ENCODE assay signal across 10 cellular contexts in genomic region chr19:518292-519231, GRCh38. TPM values are rescaled to one million over a fixed set of nuclear protein-coding genes. Genes with fewer than 3 reads are reported as not detected.
DNase-seq lines count a peak whose midpoint lies in the region; ATAC-seq and TF ChIP-seq lines count a peak whose summit lies in the region.
"Had no signal": no experiment of that assay in that cellular context is flagged by ENCODE, and none has a peak within 500 bp of the region (broad histone marks: within the 10 kb centered on the region; RNA-seq: fewer than 3 reads in every experiment).

No MANE protein-coding gene starts in this region.

- H3K4me1 Mint-ChIP-seq in Caco-2 (ENCODE audit: low read depth, unreplicated experiment) = peaks cover 16% of the 10 kb centered on the region

- intact Hi-C loops in Caco-2 (cut with micrococcal nuclease; ENCODE audit: unreplicated experiment) (no loop called here), sciatic nerve (cut with DNase I) (no loop called here), OCI-LY7 (cut with micrococcal nuclease; ENCODE audit: unreplicated experiment) (no loop called here)

- BruUV-seq in Caco-2 (replicated peaks; lab: Mats Ljungman, UMichigan) (no TSS peak), OCI-LY7 (replicated peaks; lab: Mats Ljungman, UMichigan) (no TSS peak)

- H3K79me2 ChIP-seq in OCI-LY7 (ENCODE audit: insufficient read depth, low read depth, low read length) = no peaks in the 10 kb centered on the region

- no peaks in the 10 kb centered on the region for H3K9me2 ChIP-seq in OCI-LY7 (ENCODE audit: insufficient read depth, low read length)

- H3K27ac Mint-ChIP-seq in Caco-2 (ENCODE audit: unreplicated experiment) = no peak overlapping the region

- CTCF ChIA-PET in Caco-2 (lab: Charles Lee) (interaction anchor here (1.0 kb wide), 1 partner anchor 12 kb away, joined by 3 read pairs; the partner anchor contains the start of gene TPGS1), OCI-LY7 (lab: Charles Lee; ENCODE audit: unreplicated experiment) (no interaction called here)

- no peak overlapping the region for H2AFZ ChIP-seq in OCI-LY7 (ENCODE audit: low read length)

- POLR2A ChIA-PET in Caco-2 (lab: Charles Lee) = interaction anchor here (0.6 kb wide), 1 partner anchor 11 kb away, joined by 5 read pairs; no protein-coding TSS in a partner anchor
- POLR2A ChIA-PET in OCI-LY7 (lab: Charles Lee) = no interaction called here

- TF ChIP-seq POLR2A in erythroblast (IDR thresholded peaks at IDR 0.05; ENCODE audit: low read length) = no peak

- no peaks in the 10 kb centered on the region for H3K27me3 ChIP-seq in Caco-2 (replicated peaks; ENCODE audit: control insufficient read depth, insufficient read depth, low read length)
- H3K27me3 ChIP-seq: upper lobe of left lung had no signal

- H3K9me3 Mint-ChIP-seq in Caco-2 (ENCODE audit: unreplicated experiment) = no peaks in the 10 kb centered on the region

- no peaks in the 10 kb centered on the region for H3K27me3 Mint-ChIP-seq in Caco-2 (ENCODE audit: insufficient read depth, unreplicated experiment)

- no peaks in the 10 kb centered on the region for H3K9me3 ChIP-seq in Caco-2
- H3K9me3 ChIP-seq in OCI-LY7 (ENCODE audit: low read length) = no peaks in the 10 kb centered on the region
- H3K9me3 ChIP-seq: upper lobe of left lung had no signal

- H3K36me3 ChIP-seq in Caco-2 (ENCODE audit: control insufficient read depth, insufficient read depth, low read length) = 0 out of 2 replicates have a peak, but pooled peaks cover 2% of the 10 kb centered on the region
- H3K36me3 ChIP-seq in OCI-LY7 (ENCODE audit: insufficient read depth, low read length) = peaks cover 10% of the 10 kb centered on the region

- H3K4me1 ChIP-seq in Caco-2 (peaks cover 13% of the 10 kb centered on the region), OCI-LY7 (ENCODE audit: insufficient read depth, low read length, poor library complexity, severe bottlenecking) (no peaks in the 10 kb centered on the region)

- H3K36me3 Mint-ChIP-seq in Caco-2 (ENCODE audit: insufficient read depth, unreplicated experiment) = peaks cover 24% of the 10 kb centered on the region

- DNase-seq in Caco-2 (peak; percentile 61 to 84), erythroblast (lab: John Stamatoyannopoulos, UW) (peak; percentile 55 to 57), sciatic nerve (ENCODE audit: low spot score) (no peak), NCI-H187 (lab: John Stamatoyannopoulos, UW) (no peak), NCI-H510A treated with DMSO at 0.1 percent for 48 hours (lab: John Stamatoyannopoulos, UW) (no peak), OCI-LY7 (ENCODE audit: low spot score) (no peak), GOT3 (lab: John Stamatoyannopoulos, UW) (no peak)
- peak; percentile 60 to 66 for DNase-seq in activated CD4-positive, alpha-beta T cell treated with anti-CD3 and anti-CD28 coated beads, Interleukin-2, amount 50 U/mL, for 4 hours

- H3K27ac ChIP-seq in OCI-LY7 (ENCODE audit: low read depth, low read length, poor library complexity, severe bottlenecking) = no peak overlapping the region
- H3K27ac ChIP-seq: upper lobe of left lung had no signal

- TF ChIP-seq CTCF in Caco-2 (IDR thresholded peaks at IDR 0.05; ENCODE audit: insufficient read depth in 1 of 2, low read depth in 1 of 2, low read length in 1 of 2, severe bottlenecking in 1 of 2, unreplicated experiment in 1 of 2) (no peak), OCI-LY7 (conservative IDR thresholded peaks at IDR 0.05; ENCODE audit: low read length) (no peak)

- H4K20me1 ChIP-seq in OCI-LY7 (ENCODE audit: insufficient read depth, low read length) = no peaks in the 10 kb centered on the region

- peak; percentile 13 for ATAC-seq in sciatic nerve

- H3K4me3 Mint-ChIP-seq in Caco-2 (ENCODE audit: unreplicated experiment) = no peak overlapping the region

- H3K4me3 ChIP-seq in Caco-2 (ENCODE audit: low read depth, low read length) (no peak overlapping the region), OCI-LY7 (ENCODE audit: low read depth, low read length, poor library complexity, severe bottlenecking) (no peak overlapping the region)
- H3K4me3 ChIP-seq: upper lobe of left lung had no signal

- no peak overlapping the region for H3K4me2 ChIP-seq in OCI-LY7 (ENCODE audit: low read length)

RNA-seq across cellular contexts. Expression of gene TPGS1, which starts 11.3 kb away (rescaled TPM):
- 11.5 and 14.9 TPM in 2 replicates for total RNA-seq in Caco-2 (2022)
- total RNA-seq in sciatic nerve = 18.5 TPM
- 17.2 and 25.6 TPM in 2 replicates for total RNA-seq in OCI-LY7 (2014; rRNA removed; shearing (Covaris generic))
- 20.8 and 24.4 TPM in 2 replicates for total RNA-seq in OCI-LY7 (2022)

RNA-seq across cellular contexts. Expression of gene CDC34, which starts 13.0 kb away (rescaled TPM):
- total RNA-seq in Caco-2 (2022) (129 and 133 TPM in 2 replicates), sciatic nerve (40.2 TPM), OCI-LY7 (2022) (58.0 and 58.2 TPM in 2 replicates)
- 65.2 and 77.2 TPM in 2 replicates for total RNA-seq in OCI-LY7 (2014; rRNA removed; shearing (Covaris generic))

RNA-seq across cellular contexts. Expression of gene MADCAM1, which starts 22.3 kb away (rescaled TPM):
- total RNA-seq in Caco-2 (2022) (0.73 and 1.3 TPM in 2 replicates), sciatic nerve (1.1 TPM), OCI-LY7 (2022) (2.0 TPM in 2 replicates)
- 0.26 and 0.69 TPM in 2 replicates for total RNA-seq in OCI-LY7 (2014; rRNA removed; shearing (Covaris generic))
- total RNA-seq: NCI-H460 had no signal

RNA-seq across cellular contexts. Expression of gene GZMM, which starts 25.3 kb away (rescaled TPM):
- total RNA-seq in Caco-2 (2022) (0.35 TPM in 1 of 2 replicates, not detected in the other), sciatic nerve (1.4 TPM), OCI-LY7 (2022) (not detected in 2 replicates)
- total RNA-seq in OCI-LY7 (2014; rRNA removed; shearing (Covaris generic)) = not detected in 2 replicates
- total RNA-seq: NCI-H460 had no signal

RNA-seq across cellular contexts. Expression of gene BSG, which starts 53.8 kb away (rescaled TPM):
- 618 and 656 TPM in 2 replicates for total RNA-seq in Caco-2 (2022)
- total RNA-seq in sciatic nerve = 246 TPM
- 158 and 180 TPM in 2 replicates for total RNA-seq in OCI-LY7 (2014; rRNA removed; shearing (Covaris generic))
- total RNA-seq in OCI-LY7 (2022) = 189 and 197 TPM in 2 replicates

Comparison
In these comparisons a context has a peak if more than half of its experiments do, and no peak if none do; other contexts are left out.
1. DNase-seq: peak in Caco-2 (2 of 2), activated CD4-positive, alpha-beta T cell treated with anti-CD3 and anti-CD28 coated beads, Interleukin-2, amount 50 U/mL, for 4 hours (2 of 2) and erythroblast (2 of 2); none in sciatic nerve (single experiment), NCI-H187 (0 of 2), NCI-H510A treated with DMSO at 0.1 percent for 48 hours (single experiment), OCI-LY7 (single experiment) and GOT3 (single experiment).